Comparison of ENCODE assay signal across 8 cellular contexts in the genomic region with DNA sequence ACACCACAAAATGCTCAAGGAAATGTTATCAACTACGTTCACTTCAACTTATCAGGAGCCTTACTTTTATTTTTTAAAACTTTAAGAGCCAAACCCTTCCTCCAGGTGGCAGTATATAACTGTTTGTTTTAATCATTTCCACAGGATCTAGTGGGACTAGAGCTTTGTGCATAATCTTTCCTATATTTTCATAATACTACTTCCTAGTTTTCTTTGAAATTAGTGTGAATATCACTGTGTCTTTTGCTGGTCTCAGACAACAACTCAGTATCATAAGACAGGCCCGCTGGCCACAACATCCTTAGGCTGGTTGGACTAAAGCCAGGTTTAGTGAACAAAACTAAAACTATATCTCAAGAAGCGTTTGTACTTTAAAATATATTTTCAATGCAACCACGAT.
DNase-seq lines count a peak whose midpoint lies in the region; ATAC-seq and TF ChIP-seq lines count a peak whose summit lies in the region.

No MANE protein-coding gene starts in this region.

- H4K20me1 ChIP-seq in BLaER1 treated with 17β-estradiol and CSF1 and Interleukin-3, amounts not matched to agents 10 nM and 100 nM: no peaks in the 10 kb centered on the region; a peak in 2 of 22 replicates
- no peaks in the 10 kb centered on the region for H4K20me1 ChIP-seq in HCT116 (ENCODE audit: insufficient read depth)

- H3K4me3 ChIP-seq in BLaER1 treated with 17β-estradiol and CSF1 and Interleukin-3, amounts not matched to agents 10 nM and 100 nM: no peak overlapping the region
- H3K4me3 ChIP-seq in HCT116 (replicated peaks in 1 of 2; ENCODE audit: low read depth in 1 of 2, low read length in 2 of 2): no peak overlapping the region
- no peak overlapping the region for H3K4me3 ChIP-seq in brain microvascular endothelial cell (ENCODE audit: low read depth, low read length)
- no peak overlapping the region for H3K4me3 ChIP-seq in aorta (ENCODE audit: low read length in 2 of 2)

- TF ChIP-seq POLR2A in HCT116 (IDR thresholded peaks at IDR 0.05; ENCODE audit: borderline replicate concordance, extremely low read depth, insufficient read depth, insufficient read length): no peak

- RAD21 ChIA-PET in HCT116 (lab: Charles Lee; ENCODE audit: low non-redundant PET in 1 of 2, low total read pairs in 2 of 2, uncharacterized antibody in 2 of 2, unreplicated experiment in 2 of 2): interaction anchor here (0.6 to 0.9 kb wide), 3 partner anchors 321 to 383 kb away, joined by 3 to 4 read pairs (median 4); no protein-coding TSS in a partner anchor

- peak overlapping the region in 7 of 11 experiments; percentile 42 to 90 (median 81); a peak in 9 of 22 replicates for H3K4me2 ChIP-seq in BLaER1 treated with 17β-estradiol and CSF1 and Interleukin-3, amounts not matched to agents 10 nM and 100 nM
- no peak overlapping the region for H3K4me2 ChIP-seq in HCT116 (ENCODE audit: low read length)

- H3K27me3 ChIP-seq in BLaER1 treated with 17β-estradiol and CSF1 and Interleukin-3, amounts not matched to agents 10 nM and 100 nM: no peaks in the 10 kb centered on the region
- H3K27me3 ChIP-seq in HCT116 (ENCODE audit: insufficient read depth, low read length) (no peaks in the 10 kb centered on the region), brain microvascular endothelial cell (replicated peaks) (no peaks in the 10 kb centered on the region), aorta (ENCODE audit: control insufficient read depth in 1 of 2, insufficient read depth in 2 of 2, low read length in 1 of 2) (no peaks in the 10 kb centered on the region)

- H3K9ac ChIP-seq in BLaER1 treated with 17β-estradiol and CSF1 and Interleukin-3, amounts not matched to agents 10 nM and 100 nM: no peak overlapping the region
- H3K9ac ChIP-seq in HCT116 (ENCODE audit: low read length): no peak overlapping the region

- BruUV-seq in HCT116 (replicated peaks; lab: Mats Ljungman, UMichigan): no TSS peak

- peak; percentile 78 for TF ChIP-seq RAD21 in HCT116 (IDR thresholded peaks at IDR 0.05; ENCODE audit: low read depth)

- H3K9me2 ChIP-seq in HCT116 (ENCODE audit: insufficient read depth): no peaks in the 10 kb centered on the region

- no peaks in the 10 kb centered on the region for H3K79me2 ChIP-seq in HCT116 (ENCODE audit: insufficient read depth, low read length)

- POLR2A ChIA-PET in HCT116 (lab: Charles Lee): no interaction called here

- H2AFZ ChIP-seq in HCT116 (ENCODE audit: low read depth, low read length, poor library complexity, severe bottlenecking): no peak overlapping the region

- H3K9me3 ChIP-seq in BLaER1 treated with 17β-estradiol and CSF1 and Interleukin-3, amounts not matched to agents 10 nM and 100 nM (replicated peaks in 1 of 11): peaks cover 0 to 6% (median 0%) of the 10 kb centered on the region in 11 experiments; a peak in 5 of 22 replicates
- H3K9me3 ChIP-seq in HCT116 (ENCODE audit: control insufficient read depth in 1 of 2, insufficient read depth in 1 of 2, low read depth in 1 of 2, low read length in 2 of 2) (no peaks in the 10 kb centered on the region), aorta (ENCODE audit: control insufficient read depth, low read length) (no peaks in the 10 kb centered on the region)

- DNase-seq in HCT116 (ENCODE audit: low read depth, low spot score): peak; percentile 48
- peak; percentile 47 for DNase-seq in NCI-H748 (lab: John Stamatoyannopoulos, UW; ENCODE audit: unreplicated experiment)
- DNase-seq in brain microvascular endothelial cell: peak; percentile 25
- DNase-seq in left colon: no peak
- no peak for DNase-seq in aorta

- CTCF ChIA-PET in HCT116 (lab: Charles Lee): interaction anchor here (0.5 to 3.3 kb wide), 17 partner anchors 9 to 406 kb away, joined by 3 to 44 read pairs (median 3); no protein-coding TSS in a partner anchor

- in situ Hi-C loops in brain microvascular endothelial cell (cut with HindIII; ENCODE audit: low pct_ligation_motif_present, low sequenced_read_pairs): no loop called here

- WGBS in aorta, 2 donors: 36 to 41% methylated on average over 4 of the region's 4 CpGs

- peak overlapping the region in 4 of 11 experiments; percentile 18 to 85 (median 80); a peak in 4 of 22 replicates for H3K27ac ChIP-seq in BLaER1 treated with 17β-estradiol and CSF1 and Interleukin-3, amounts not matched to agents 10 nM and 100 nM
- H3K27ac ChIP-seq in HCT116 (ENCODE audit: low read depth, low read length) (no peak overlapping the region), brain microvascular endothelial cell (no peak overlapping the region), aorta (ENCODE audit: low read depth in 1 of 2, low read length in 2 of 2) (no peak overlapping the region)

- ATAC-seq in HCT116 (peak; percentile 76), left colon (peak; percentile 67), aorta (ENCODE audit: low FRiP score) (peak; percentile 56), GM21423 (IDR thresholded peaks at IDR 0.05; ENCODE audit: unreplicated experiment) (no peak), GM21717 (IDR thresholded peaks at IDR 0.05; ENCODE audit: unreplicated experiment) (no peak)

- peaks cover 4 to 19% (median 11%) of the 10 kb centered on the region in 11 experiments; a peak in 21 of 22 replicates for H3K36me3 ChIP-seq in BLaER1 treated with 17β-estradiol and CSF1 and Interleukin-3, amounts not matched to agents 10 nM and 100 nM
- H3K36me3 ChIP-seq in HCT116 (ENCODE audit: control insufficient read depth in 1 of 2, insufficient read depth in 2 of 2, low read length in 2 of 2): no peaks in the 10 kb centered on the region
- no peaks in the 10 kb centered on the region for H3K36me3 ChIP-seq in brain microvascular endothelial cell (replicated peaks)
- no peaks in the 10 kb centered on the region for H3K36me3 ChIP-seq in aorta (ENCODE audit: control insufficient read depth in 1 of 2, insufficient read depth in 2 of 2, low read length in 1 of 2)

- TF ChIP-seq CTCF in HCT116 (IDR thresholded peaks at IDR 0.05 in 2 of 3, conservative IDR thresholded peaks at IDR 0.05 in 1 of 3; ENCODE audit: borderline replicate concordance in 1 of 3, insufficient read depth in 1 of 3, low read depth in 2 of 3, low read length in 2 of 3) (peak; percentile 48 to 71 (median 62); a peak in 5 of 6 replicates), brain microvascular endothelial cell (IDR thresholded peaks at IDR 0.05; ENCODE audit: low read depth, low read length, missing control alignments) (peak; percentile 37)

- H3K4me1 ChIP-seq in BLaER1 treated with 17β-estradiol and CSF1 and Interleukin-3, amounts not matched to agents 10 nM and 100 nM: peaks cover 49 to 79% (median 65%) of the 10 kb centered on the region in 10 experiments
- peaks cover 13% of the 10 kb centered on the region in 2 experiments for H3K4me1 ChIP-seq in HCT116 (ENCODE audit: control insufficient read depth in 1 of 2, insufficient read depth in 2 of 2, low read length in 2 of 2)
- H3K4me1 ChIP-seq in aorta (ENCODE audit: control insufficient read depth in 1 of 2, insufficient read depth in 2 of 2, low read length in 2 of 2): no peaks in the 10 kb centered on the region

- intact Hi-C loops in HCT116 (cut with micrococcal nuclease) (loop anchor here (1.0 to 5.0 kb wide), 4 partner anchors 259 to 406 kb away; no protein-coding TSS in a partner anchor), left colon (cut with DNase I, micrococcal nuclease) (loop anchor here (5.0 to 10.0 kb wide), 2 partner anchors 384 to 386 kb away; no protein-coding TSS in a partner anchor), aorta (cut with DNase I) (loop anchor here (2.0 to 10.0 kb wide), 4 partner anchors 54 to 406 kb away; no protein-coding TSS in a partner anchor)

TF ChIP-seq in HCT116, 20 proteins besides CTCF, POLR2A, EP300 and RAD21:
- TF ChIP-seq POLR2AphosphoS5 (IDR thresholded peaks at IDR 0.05; ENCODE audit: low read depth, low read length): no peak
- no peak for TF ChIP-seq ZNF274 (IDR thresholded peaks at IDR 0.05; ENCODE audit: low read depth, low read length)

Comparison
In these comparisons a context has a peak if more than half of its experiments do, and no peak if none do; other contexts are left out.
1. ATAC-seq: peak in HCT116 (single experiment), left colon (single experiment) and aorta (single experiment); none in GM21423 (single experiment) and GM21717 (single experiment).
2. DNase-seq: peak in HCT116 (single experiment), NCI-H748 (single experiment) and brain microvascular endothelial cell (single experiment); none in left colon (0 of 2) and aorta (0 of 2).